In genomic region chr22:20408891-20409290, GRCh38 we compare ENCODE assay signal across 16 cellular contexts. TPM values are rescaled to one million over a fixed set of nuclear protein-coding genes. Genes with fewer than 3 reads are reported as not detected.
DNase-seq lines count a peak whose midpoint lies in the region; ATAC-seq and TF ChIP-seq lines count a peak whose summit lies in the region.
"Had no signal": no experiment of that assay in that cellular context is flagged by ENCODE, and none has a peak within 500 bp of the region (broad histone marks: within the 10 kb centered on the region; RNA-seq: fewer than 3 reads in every experiment).

No MANE protein-coding gene starts in this region.

- H3K27ac ChIP-seq in sigmoid colon (no peak overlapping the region), aorta (ENCODE audit: low read depth in 1 of 2, low read length in 2 of 2) (no peak overlapping the region), colonic mucosa (no peak overlapping the region)
- H3K27ac ChIP-seq: 22Rv1 had no signal

- H3K36me3 ChIP-seq in sigmoid colon (peaks cover 9 to 44% (median 17%) of the 10 kb centered on the region in 4 donors), aorta (ENCODE audit: control insufficient read depth in 1 of 2, insufficient read depth in 2 of 2, low read length in 1 of 2) (peaks cover 0 to 10% of the 10 kb centered on the region in 2 donors), colonic mucosa (no peaks in the 10 kb centered on the region), H7 (replicated peaks; ENCODE audit: control insufficient read depth, insufficient read depth, low read length) (peaks cover 10% of the 10 kb centered on the region)

- intact Hi-C loops in sigmoid colon (cut with DNase I), result no loop called here
- intact Hi-C loops in aorta (cut with DNase I), result no loop called here
- intact Hi-C loops in colonic mucosa (cut with DNase I), result no loop called here

- ATAC-seq in left lobe of liver (no peak), aorta (ENCODE audit: low FRiP score) (no peak), GM21576 (IDR thresholded peaks at IDR 0.05; ENCODE audit: unreplicated experiment) (no peak)
- ATAC-seq: HepG2 had no signal

- no peak for TF ChIP-seq POLR2A in sigmoid colon (IDR thresholded peaks at IDR 0.05)

- H3K9ac ChIP-seq in colonic mucosa (ENCODE audit: low read depth in 2 of 2, low read length in 2 of 2), result no peak overlapping the region

- H3K9me3 ChIP-seq in sigmoid colon (no peaks in the 10 kb centered on the region), aorta (ENCODE audit: control insufficient read depth, low read length) (no peaks in the 10 kb centered on the region), colonic mucosa (no peaks in the 10 kb centered on the region)
- H3K9me3 ChIP-seq: HAP-1 had no signal

- H3K4me3 ChIP-seq in sigmoid colon, result no peak overlapping the region
- no peak overlapping the region for H3K4me3 ChIP-seq in aorta (ENCODE audit: low read length in 2 of 2)
- H3K4me3 ChIP-seq in colonic mucosa, result no peak overlapping the region
- no peak overlapping the region for H3K4me3 ChIP-seq in H7 (ENCODE audit: insufficient read depth, low read depth, low read length)
- H3K4me3 ChIP-seq: HAP-1 had no signal

- no peaks in the 10 kb centered on the region for H3K4me1 ChIP-seq in sigmoid colon
- no peaks in the 10 kb centered on the region for H3K4me1 ChIP-seq in aorta (ENCODE audit: control insufficient read depth in 1 of 2, insufficient read depth in 2 of 2, low read length in 2 of 2)
- H3K4me1 ChIP-seq in colonic mucosa, result no peaks in the 10 kb centered on the region
- H3K4me1 ChIP-seq: HAP-1 had no signal

- TF ChIP-seq CTCF in sigmoid colon (IDR thresholded peaks at IDR 0.05) (no peak), colonic mucosa (IDR thresholded peaks at IDR 0.05) (no peak)

- 95 to 97% methylated on average over 4 of the region's 4 CpGs for WGBS in sigmoid colon, 2 donors
- WGBS in aorta, 2 donors, result 95 to 96% methylated on average over 4 of the region's 4 CpGs

- H3K27me3 ChIP-seq in sigmoid colon (no peaks in the 10 kb centered on the region), aorta (ENCODE audit: control insufficient read depth in 1 of 2, insufficient read depth in 2 of 2, low read length in 1 of 2) (no peaks in the 10 kb centered on the region), colonic mucosa (no peaks in the 10 kb centered on the region), H7 (ENCODE audit: control insufficient read depth, insufficient read depth, low read length) (no peaks in the 10 kb centered on the region)

- DNase-seq in activated effector memory CD4-positive, alpha-beta T cell treated with anti-CD3 and anti-CD28 coated beads, Interleukin-2, amount 50 U/mL, for 16 hours, result peak; percentile 31
- DNase-seq in activated effector memory CD4-positive, alpha-beta T cell treated with Interleukin-2 at 50 U/mL for 16 hours, result no peak
- DNase-seq in left lobe of liver (ENCODE audit: low spot score) (peak; percentile 8), sigmoid colon (peak; percentile 14), aorta (peak; percentile 15 to 23), colonic mucosa (no peak), H7 (no peak)
- DNase-seq: CD8-positive, alpha-beta memory T cell; DMS53; GF-D8; GOT3; HFFc6 had no signal

- TF ChIP-seq EP300 in sigmoid colon (IDR thresholded peaks at IDR 0.05), result no peak

RNA-seq across cellular contexts. Expression of gene ZNF74, which starts 14.9 kb away (rescaled TPM):
- total RNA-seq in left lobe of liver (5.7 TPM), sigmoid colon (10 to 100 TPM; 11.4 to 18.8 (median 15.2) TPM), aorta (10 to 100 TPM in 1 of 2 donors, 1 to 10 TPM in 1; 3.8 to 10.3 TPM), colonic mucosa (1 to 10 TPM; 6.2 to 7.8 TPM)
- polyA plus RNA-seq in sigmoid colon (1 to 10 TPM; 1.4 to 4.8 (median 2.4) TPM), aorta (1 to 10 TPM; 2.9 to 4.6 TPM)
- total RNA-seq in H7 (2014; rRNA removed; shearing (Covaris generic)), result 67.5 and 69.6 TPM in 2 replicates

RNA-seq across cellular contexts. Expression of gene SCARF2, which starts 28.7 kb away (rescaled TPM):
- 2.2 TPM for total RNA-seq in left lobe of liver
- total RNA-seq in sigmoid colon, result 10 to 100 TPM in 3 of 4 donors, 1 to 10 TPM in 1; 6.4 to 12.8 (median 10.4) TPM
- 1 to 10 TPM in 1 of 3 donors, under 1 TPM in 2; under 0.01 to 1.9 (median 0.46) TPM for polyA plus RNA-seq in sigmoid colon
- total RNA-seq in aorta, result 10 to 100 TPM; 34.3 to 35.4 TPM
- 10 to 100 TPM in 1 of 2 donors, 1 to 10 TPM in 1; 8.5 to 21.4 TPM for polyA plus RNA-seq in aorta
- 1 to 10 TPM in 1 of 2 donors, under 1 TPM in 1; 0.91 to 3.1 TPM for total RNA-seq in colonic mucosa
- 11.5 and 15.0 TPM in 2 replicates for total RNA-seq in H7 (2014; rRNA removed; shearing (Covaris generic))

Comparison
In these comparisons a context has a peak if more than half of its experiments do, and no peak if none do; other contexts are left out.
1. DNase-seq: peak in activated effector memory CD4-positive, alpha-beta T cell treated with anti-CD3 and anti-CD28 coated beads, Interleukin-2, amount 50 U/mL, for 16 hours (single experiment), left lobe of liver (single experiment), sigmoid colon (single experiment) and aorta (2 of 2); none in activated effector memory CD4-positive, alpha-beta T cell treated with Interleukin-2 at 50 U/mL for 16 hours (single experiment), colonic mucosa (single experiment) and H7 (single experiment).